Comparison of ENCODE assay signal across 8 cellular contexts in genomic region chr6:18155273-18155863, GRCh38. TPM values are rescaled to one million over a fixed set of nuclear protein-coding genes. Genes with fewer than 3 reads are reported as not detected.
A peak's percentile ranks its signal among the peaks of the same experiment; 100 is the strongest.
DNase-seq lines count a peak whose midpoint lies in the region; ATAC-seq and TF ChIP-seq lines count a peak whose summit lies in the region.

KDM1B (plus strand) TSS chr6:18155422; CDS start chr6:18159896, 4,474 bp downstream.

- no peaks in the 10 kb centered on the region; the same call in 1 of the 2 replicates for H3K9me3 ChIP-seq in AG04450 (ENCODE audit: control insufficient read depth, insufficient read depth, low read length)

- no peaks in the 10 kb centered on the region for H3K27me3 ChIP-seq in AG04450 (ENCODE audit: control insufficient read depth, insufficient read depth, low read length)

- no peak for TF ChIP-seq CTCF in AG04450 (IDR thresholded peaks at IDR 0.05; ENCODE audit: low read depth, low read length)
- no peak for TF ChIP-seq CTCF in choroid plexus epithelial cell (conservative IDR thresholded peaks at IDR 0.05; ENCODE audit: low read depth, low read length)

- H3K4me3 ChIP-seq in AG04450 (ENCODE audit: low read depth, low read length) (peak within 1 kb of the TSS; percentile 93), choroid plexus epithelial cell (ENCODE audit: low read depth, low read length) (peak within 1 kb of the TSS; percentile 95)

- peak within 1 kb of the TSS; percentile 70 for H3K27ac ChIP-seq in AG04450 (ENCODE audit: low read depth, low read length)

- POLR2A ChIA-PET in AG04450 (lab: Yijun Ruan, JAX) = interaction anchor here (0.6 kb wide), 1 partner anchor 244 kb away, joined by 9 read pairs; no protein-coding TSS in a partner anchor

- DNase-seq in AG04450 (ENCODE audit: low read depth, low spot score) (peak; percentile 97), NCI-H2227 (lab: John Stamatoyannopoulos, UW; ENCODE audit: unreplicated experiment) (peak; percentile 99), choroid plexus epithelial cell (ENCODE audit: low read depth) (peak; percentile 99), kidney tubule cell (ENCODE audit: low spot score) (peak; percentile 99)
- DNase-seq in activated CD4-positive, CD25-positive, alpha-beta regulatory T cell treated with anti-CD3 and anti-CD28 coated beads, Interleukin-2, amount 50 U/mL, for 16 hours (ENCODE audit: low read depth, low spot score) = peak; percentile 98
- peak; percentile 92 to 98 for DNase-seq in stimulated activated CD4-positive, alpha-beta T cell treated with anti-CD3 and anti-CD28 coated beads, Interleukin-1b, Interleukin-23, amount 100 ng/mL, for 1 hour (ENCODE audit: low read depth in 2 of 2)

- ATAC-seq in GM18868 (IDR thresholded peaks at IDR 0.05; ENCODE audit: unreplicated experiment) = peak; percentile 83
- ATAC-seq in HG03103 (IDR thresholded peaks at IDR 0.05; ENCODE audit: low read depth, unreplicated experiment) = peak; percentile 86

- CTCF ChIA-PET in AG04450 (lab: Charles Lee) = interaction anchor here (0.5 kb wide), 1 partner anchor 1833 kb away, joined by 3 read pairs; no protein-coding TSS in a partner anchor

RNA-seq across cellular contexts. Expression of gene KDM1B, which starts in this region (rescaled TPM):
- polyA plus RNA-seq in AG04450 (2011; rRNA removed) = 17.3 and 20.1 TPM in 2 replicates
- 17.3 and 21.7 TPM in 2 replicates for polyA minus RNA-seq in AG04450 (2011; rRNA and poly(A)+ RNA removed)

Comparison
In these comparisons a context has a peak if more than half of its experiments do, and no peak if none do; other contexts are left out.
1. Peak in every context shown above with its lines: DNase-seq, ATAC-seq, H3K4me3 ChIP-seq and H3K27ac ChIP-seq.